ENCODE assay signal across 10 cellular contexts in genomic region chr12:108828774-108829173, GRCh38. TPM values are rescaled to one million over a fixed set of nuclear protein-coding genes. Genes with fewer than 3 reads are reported as not detected.
A peak's percentile ranks its signal among the peaks of the same experiment; 100 is the strongest.
DNase-seq lines count a peak whose midpoint lies in the region; ATAC-seq and TF ChIP-seq lines count a peak whose summit lies in the region.
"Had no signal": no experiment of that assay in that cellular context is flagged by ENCODE, and none has a peak within 500 bp of the region (broad histone marks: within the 10 kb centered on the region; RNA-seq: fewer than 3 reads in every experiment).

No MANE protein-coding gene starts in this region.

- H3K23ac ChIP-seq in mesenchymal stem cell (ENCODE audit: low read length in 2 of 2): no peak overlapping the region

- BruUV-seq in MCF 10A (replicated peaks; lab: Mats Ljungman, UMichigan) (no TSS peak), mammary epithelial cell (replicated peaks; lab: Mats Ljungman, UMichigan) (no TSS peak)

- POLR2A ChIA-PET in MCF 10A (lab: Yijun Ruan, JAX): interaction anchor here (0.6 to 3.1 kb wide), 6 partner anchors 9 to 266 kb away, joined by 3 to 18 read pairs (median 4); partner anchors contain the start of gene SSH1

- no peak overlapping the region for H2BK120ac ChIP-seq in mesenchymal stem cell (ENCODE audit: low read depth, low read length)

- H3K79me1 ChIP-seq in mesenchymal stem cell (replicated peaks; ENCODE audit: low read length, poor library complexity, severe bottlenecking): peaks cover 5% of the 10 kb centered on the region

- H3K27ac Mint-ChIP-seq in MCF 10A (ENCODE audit: low read depth, unreplicated experiment): peak overlapping the region; percentile 77

- DNase-seq in MCF 10A (ENCODE audit: unreplicated experiment) (peak; percentile 90), mammary epithelial cell (no peak), choroid plexus epithelial cell (ENCODE audit: low read depth) (peak; percentile 85), mesenchymal stem cell (peak; percentile 94), upper lobe of right lung (no peak), NK-92 (lab: John Stamatoyannopoulos, UW; ENCODE audit: unreplicated experiment) (no peak)
- DNase-seq: ACHN, activated gamma-delta T cell treated with Interleukin-2 at 50 U/mL for 16 hours had no signal

- H2AFZ ChIP-seq in mammary epithelial cell (ENCODE audit: low read depth, low read length) (no peak overlapping the region), mesenchymal stem cell (ENCODE audit: low read depth, low read length) (no peak overlapping the region)

- no peaks in the 10 kb centered on the region for H4K20me1 ChIP-seq in mammary epithelial cell (ENCODE audit: insufficient read depth, low read length)

- TF ChIP-seq CTCF in MCF 10A (IDR thresholded peaks at IDR 0.05; ENCODE audit: unreplicated experiment): no peak
- no peak for TF ChIP-seq CTCF in mammary epithelial cell (conservative IDR thresholded peaks at IDR 0.05 in 1 of 2, IDR thresholded peaks at IDR 0.05 in 1 of 2; ENCODE audit: extremely low read depth in 1 of 2, insufficient read depth in 1 of 2, low read depth in 1 of 2, low read length in 2 of 2)
- TF ChIP-seq CTCF in choroid plexus epithelial cell (conservative IDR thresholded peaks at IDR 0.05; ENCODE audit: low read depth, low read length): no peak
- no peak for TF ChIP-seq CTCF in upper lobe of right lung (IDR thresholded peaks at IDR 0.05)

- H3K79me2 ChIP-seq in mammary epithelial cell (ENCODE audit: insufficient read depth, low read length): peaks cover 85% of the 10 kb centered on the region

- H3K18ac ChIP-seq in mesenchymal stem cell (ENCODE audit: low read depth in 1 of 2, low read length in 2 of 2): peak overlapping the region; percentile 75 to 79

- intact Hi-C loops in MCF 10A (cut with micrococcal nuclease) (loop anchor here (1.0 kb wide), 1 partner anchor 29 kb away; the partner anchor contains the start of gene SSH1), mammary epithelial cell (cut with micrococcal nuclease) (no loop called here), upper lobe of right lung (cut with DNase I) (no loop called here)

- H3K4me2 ChIP-seq in mammary epithelial cell (ENCODE audit: insufficient read depth, low read depth, low read length) (no peak overlapping the region), mesenchymal stem cell (ENCODE audit: low read length, poor library complexity, severe bottlenecking) (no peak overlapping the region)

- H3K4me3 Mint-ChIP-seq in MCF 10A (ENCODE audit: unreplicated experiment): no peak overlapping the region

- H2BK12ac ChIP-seq in mesenchymal stem cell (ENCODE audit: low read length in 2 of 2): peak overlapping the region; percentile 29 to 80

- H3K27ac ChIP-seq in mammary epithelial cell (ENCODE audit: insufficient read depth, low read depth, low read length): no peak overlapping the region
- H3K27ac ChIP-seq in mesenchymal stem cell (ENCODE audit: low read length, poor library complexity, severe bottlenecking): peak overlapping the region; percentile 97
- peak overlapping the region; percentile 86 for H3K27ac ChIP-seq in upper lobe of right lung

- H3K27me3 Mint-ChIP-seq in MCF 10A (ENCODE audit: insufficient read depth, unreplicated experiment): no peaks in the 10 kb centered on the region

- H3K4me1 Mint-ChIP-seq in MCF 10A (ENCODE audit: insufficient read depth, unreplicated experiment): peaks cover 27% of the 10 kb centered on the region

- H2BK15ac ChIP-seq in mesenchymal stem cell (ENCODE audit: low read depth, poor library complexity, severe bottlenecking): no peak overlapping the region

- peak overlapping the region; percentile 84 for H4K91ac ChIP-seq in mesenchymal stem cell (ENCODE audit: low read length)

- H3K4me3 ChIP-seq in mammary epithelial cell (replicated peaks in 1 of 3; ENCODE audit: insufficient read depth in 1 of 3, low read depth in 2 of 3, low read length in 3 of 3): no peak overlapping the region
- H3K4me3 ChIP-seq in choroid plexus epithelial cell (ENCODE audit: low read depth, low read length): no peak overlapping the region
- no peak overlapping the region for H3K4me3 ChIP-seq in mesenchymal stem cell (ENCODE audit: insufficient read depth in 1 of 2, low read depth in 1 of 2, low read length in 2 of 2)
- H3K4me3 ChIP-seq in upper lobe of right lung: no peak overlapping the region

- no peak overlapping the region for H3K14ac ChIP-seq in mesenchymal stem cell (ENCODE audit: low read length in 2 of 2)

- peak overlapping the region; percentile 18 to 72 for H3K4ac ChIP-seq in mesenchymal stem cell (ENCODE audit: low read depth in 1 of 2, low read length in 2 of 2)

- H2AK5ac ChIP-seq in mesenchymal stem cell (ENCODE audit: low read length, severe bottlenecking): peak overlapping the region; percentile 37

- no peaks in the 10 kb centered on the region for H3K9me3 Mint-ChIP-seq in MCF 10A (ENCODE audit: unreplicated experiment)

- no peak overlapping the region for H4K8ac ChIP-seq in mesenchymal stem cell (ENCODE audit: low read length)

- H3K9me3 ChIP-seq in mammary epithelial cell (replicated peaks; ENCODE audit: insufficient read depth, low read length) (no peaks in the 10 kb centered on the region), mesenchymal stem cell (ENCODE audit: control insufficient read depth, low read length) (no peaks in the 10 kb centered on the region), upper lobe of right lung (no peaks in the 10 kb centered on the region)

- TF ChIP-seq POLR2A in GM18505 (IDR thresholded peaks at IDR 0.05; ENCODE audit: borderline replicate concordance, extremely low read depth, insufficient read depth, insufficient read length): no peak

- CTCF ChIA-PET in MCF 10A (lab: Yijun Ruan, JAX) (interaction anchor here (0.6 to 2.8 kb wide), 4 partner anchors 8 to 284 kb away, joined by 3 to 10 read pairs (median 4); no protein-coding TSS in a partner anchor), mammary epithelial cell (lab: Charles Lee; ENCODE audit: low non-redundant PET) (no interaction called here)

- 98% methylated on average over 8 of the region's 10 CpGs for WGBS in mammary epithelial cell (ENCODE audit: low coverage, missing lambda C conversion rate)
- 14% methylated on average over 8 of the region's 10 CpGs for WGBS in mesenchymal stem cell

- H3K36me3 Mint-ChIP-seq in MCF 10A (ENCODE audit: insufficient read depth, unreplicated experiment): peaks cover 36% of the 10 kb centered on the region

- no peak overlapping the region for H2BK5ac ChIP-seq in mesenchymal stem cell (ENCODE audit: low read depth, low read length, poor library complexity, severe bottlenecking)

- H3K9ac ChIP-seq in mammary epithelial cell (ENCODE audit: insufficient read depth, low read length): no peak overlapping the region
- peak overlapping the region; percentile 96 for H3K9ac ChIP-seq in mesenchymal stem cell (ENCODE audit: low read length)

- dilution Hi-C loops in mammary epithelial cell (cut with HindIII; ENCODE audit: low sequenced_read_pairs): no loop called here

- in situ Hi-C loops in mammary epithelial cell (cut with MboI; ENCODE audit: low sequenced_read_pairs in 2 of 2): no loop called here

- H3K4me1 ChIP-seq in mammary epithelial cell (ENCODE audit: insufficient read depth, low read length): peaks cover 30% of the 10 kb centered on the region
- H3K4me1 ChIP-seq in mesenchymal stem cell (ENCODE audit: control insufficient read depth, insufficient read depth, low read depth, low read length): peaks cover 36% of the 10 kb centered on the region
- H3K4me1 ChIP-seq in upper lobe of right lung: peaks cover 69% of the 10 kb centered on the region

- peaks cover 28% of the 10 kb centered on the region for H3K36me3 ChIP-seq in mammary epithelial cell (ENCODE audit: insufficient read depth, low read length)
- peaks cover 21 to 45% of the 10 kb centered on the region in 2 experiments for H3K36me3 ChIP-seq in mesenchymal stem cell (ENCODE audit: control insufficient read depth in 1 of 2, insufficient read depth in 2 of 2, low read depth in 1 of 2, low read length in 2 of 2)
- peaks cover 17% of the 10 kb centered on the region for H3K36me3 ChIP-seq in upper lobe of right lung

- ATAC-seq in upper lobe of right lung (no peak), GM21737 (IDR thresholded peaks at IDR 0.05; ENCODE audit: unreplicated experiment) (no peak), GM18505 (IDR thresholded peaks at IDR 0.05; ENCODE audit: unreplicated experiment) (no peak)

- H3K27me3 ChIP-seq in mammary epithelial cell (ENCODE audit: insufficient read depth, low read length) (no peaks in the 10 kb centered on the region), mesenchymal stem cell (ENCODE audit: control insufficient read depth in 1 of 2, insufficient read depth in 1 of 2, low read length in 2 of 2) (no peaks in the 10 kb centered on the region), upper lobe of right lung (no peaks in the 10 kb centered on the region)

RNA-seq across cellular contexts. Expression of gene SSH1, which starts 28.6 kb away (rescaled TPM):
- 33.4 and 41.4 TPM in 2 replicates for total RNA-seq in MCF 10A (2022)
- 10 to 100 TPM; 29.3 to 88.6 TPM for total RNA-seq in mammary epithelial cell
- 20.8 TPM for polyA plus RNA-seq in mammary epithelial cell
- polyA minus RNA-seq in mammary epithelial cell: 43.7 TPM
- polyA plus RNA-seq in mesenchymal stem cell (2013, experiment 1 of 2): 42.7 TPM
- polyA plus RNA-seq in mesenchymal stem cell (2013, experiment 2 of 2): 38.8 TPM
- 46.0 TPM for total RNA-seq in upper lobe of right lung

RNA-seq across cellular contexts. Expression of gene DAO, which starts 51.1 kb away (rescaled TPM):
- total RNA-seq in MCF 10A (2022): not detected in 2 replicates
- not detected for total RNA-seq in mammary epithelial cell
- polyA plus RNA-seq in mammary epithelial cell: not detected
- not detected for polyA minus RNA-seq in mammary epithelial cell
- not detected for polyA plus RNA-seq in mesenchymal stem cell (2013, experiment 1 of 2)
- polyA plus RNA-seq in mesenchymal stem cell (2013, experiment 2 of 2): not detected
- 0.26 TPM for total RNA-seq in upper lobe of right lung

Comparison
In these comparisons a context has a peak if more than half of its experiments do, and no peak if none do; other contexts are left out.
1. DNase-seq: peak in MCF 10A (single experiment), choroid plexus epithelial cell (single experiment) and mesenchymal stem cell (single experiment); none in mammary epithelial cell (single experiment), upper lobe of right lung (single experiment) and NK-92 (single experiment).